Comparison of ENCODE assay signal across 7 cellular contexts in genomic region chr17:48351916-48352332, GRCh38.
DNase-seq lines count a peak whose midpoint lies in the region; ATAC-seq, FAIRE-seq and TF ChIP-seq lines count a peak whose summit lies in the region.

No MANE protein-coding gene starts in this region.

- no peak overlapping the region for H3K27ac ChIP-seq in kidney (ENCODE audit: low read depth in 2 of 2, low read length in 2 of 2)

- intact Hi-C loops in kidney (cut with DNase I), result no loop called here

- DNase-seq in G401 (ENCODE audit: low spot score) (peak; percentile 7), LNCaP clone FGC (ENCODE audit: low read depth) (no peak), adipocyte (ENCODE audit: low read depth) (peak; percentile 74), kidney (no peak)

- peak; percentile 72 for FAIRE-seq in kidney (lab: Jason Lieb, UNC)

- H3K36me3 ChIP-seq in adipocyte (ENCODE audit: control insufficient read depth, insufficient read depth, low read length, severe bottlenecking), result no peaks in the 10 kb centered on the region
- no peaks in the 10 kb centered on the region for H3K36me3 ChIP-seq in kidney (ENCODE audit: control insufficient read depth in 1 of 2, insufficient read depth in 2 of 2, low read length in 2 of 2)

- H3K4me3 ChIP-seq in LNCaP clone FGC (ENCODE audit: low read depth, low read length) (no peak overlapping the region), adipocyte (ENCODE audit: low read length) (no peak overlapping the region), kidney (ENCODE audit: low read length in 2 of 2) (no peak overlapping the region)

- in situ Hi-C loops in G401 (cut with HindIII; ENCODE audit: low sequenced_read_pairs), result no loop called here

- ATAC-seq in HG02840 (IDR thresholded peaks at IDR 0.05; ENCODE audit: low FRiP score, unreplicated experiment) (no peak), GM18909 (IDR thresholded peaks at IDR 0.05; ENCODE audit: poor library complexity, unreplicated experiment) (no peak), GM18511 (IDR thresholded peaks at IDR 0.05; ENCODE audit: unreplicated experiment) (no peak)

- no peaks in the 10 kb centered on the region for H3K27me3 ChIP-seq in adipocyte (replicated peaks; ENCODE audit: control insufficient read depth, insufficient read depth, low read length)

- TF ChIP-seq CTCF in LNCaP clone FGC (IDR thresholded peaks at IDR 0.05; ENCODE audit: control insufficient read depth, extremely low read depth, insufficient read depth), result peak; percentile 61
- TF ChIP-seq CTCF in kidney (IDR thresholded peaks at IDR 0.05; ENCODE audit: borderline replicate concordance, extremely low read depth, insufficient read depth), result peak; percentile 66

- peaks cover 8% of the 10 kb centered on the region for H3K4me1 ChIP-seq in adipocyte (ENCODE audit: control insufficient read depth, insufficient read depth, low read length)
- peaks cover 0 to 4% of the 10 kb centered on the region in 2 donors for H3K4me1 ChIP-seq in kidney (ENCODE audit: control insufficient read depth in 1 of 2, insufficient read depth in 1 of 2, low read depth in 1 of 2, low read length in 2 of 2)

- H3K9me3 ChIP-seq in adipocyte (ENCODE audit: control insufficient read depth, low read length), result no peaks in the 10 kb centered on the region
- H3K9me3 ChIP-seq in kidney (ENCODE audit: control insufficient read depth in 1 of 2, low read length in 2 of 2), result no peaks in the 10 kb centered on the region

- H3K9ac ChIP-seq in adipocyte (ENCODE audit: low read length), result no peak overlapping the region
- no peak overlapping the region for H3K9ac ChIP-seq in kidney (ENCODE audit: low read length in 2 of 2)

Comparison
In these comparisons a context has a peak if more than half of its experiments do, and no peak if none do; other contexts are left out.
1. DNase-seq: peak in G401 (single experiment) and adipocyte (single experiment); none in LNCaP clone FGC (single experiment) and kidney (single experiment).